Comparison of ENCODE assay signal across 8 cellular contexts in genomic region chr5:169637085-169637855, GRCh38. TPM values are rescaled to one million over a fixed set of nuclear protein-coding genes. Genes with fewer than 3 reads are reported as not detected.
DNase-seq lines count a peak whose midpoint lies in the region; ATAC-seq, FAIRE-seq and TF ChIP-seq lines count a peak whose summit lies in the region.

Gene DOCK2, plus strand, starts transcription at chr5:169637275. Its CDS starts 52 bp downstream, at chr5:169637327.

- peak within 1 kb of the TSS; percentile 13 for H3K9ac ChIP-seq in astrocyte (ENCODE audit: low read length)

- H3K27ac ChIP-seq in astrocyte (ENCODE audit: low read depth, low read length) (no peak within 1 kb of the TSS), left lung (peak within 1 kb of the TSS; percentile 62 to 93), ovary (no peak within 1 kb of the TSS)

- peak within 1 kb of the TSS; percentile 97 for H3K4me3 Mint-ChIP-seq in T-helper 17 cell
- no peak within 1 kb of the TSS for H3K4me3 Mint-ChIP-seq in astrocyte (ENCODE audit: unreplicated experiment)

- TF ChIP-seq CTCF in astrocyte (IDR thresholded peaks at IDR 0.05; ENCODE audit: insufficient read depth, low read depth, low read length) (no peak), left lung (IDR thresholded peaks at IDR 0.05) (no peak), ovary (IDR thresholded peaks at IDR 0.05) (no peak)

- H3K27ac Mint-ChIP-seq in T-helper 17 cell, result peak within 1 kb of the TSS; percentile 95
- H3K27ac Mint-ChIP-seq in astrocyte (ENCODE audit: unreplicated experiment), result peak within 1 kb of the TSS; percentile 12

- peak within 1 kb of the TSS; percentile 80 for H3K4me2 ChIP-seq in astrocyte (ENCODE audit: low read length)

- H3K36me3 ChIP-seq in astrocyte (ENCODE audit: insufficient read depth, low read length) (no peaks in the 10 kb centered on the region), left lung (no peaks in the 10 kb centered on the region), ovary (no peaks in the 10 kb centered on the region)

- H3K36me3 Mint-ChIP-seq in T-helper 17 cell (ENCODE audit: low read depth) (peaks cover 2% of the 10 kb centered on the region), astrocyte (ENCODE audit: low read depth, unreplicated experiment) (no peaks in the 10 kb centered on the region)

- no peaks in the 10 kb centered on the region for H3K4me1 ChIP-seq in astrocyte (ENCODE audit: insufficient read depth, low read length)
- H3K4me1 ChIP-seq in left lung, result peaks cover 0 to 42% of the 10 kb centered on the region in 2 donors
- no peaks in the 10 kb centered on the region for H3K4me1 ChIP-seq in ovary (ENCODE audit: insufficient read depth)

- peak; percentile 34 to 46 (median 40) for DNase-seq in T-helper 17 cell
- no peak for DNase-seq in astrocyte (ENCODE audit: low read depth)
- DNase-seq in left lung, result peak; percentile 81 to 97
- DNase-seq in stimulated activated CD8-positive, alpha-beta memory T cell treated with anti-CD3 and anti-CD28 coated beads, Interleukin-12 subunit alpha, Interleukin-12 subunit beta, amount 100 ng/mL, for 1 hour (ENCODE audit: low read depth), result peak; percentile 46
- no peak for DNase-seq in ovary

- peaks cover 37% of the 10 kb centered on the region for H3K4me1 Mint-ChIP-seq in T-helper 17 cell
- H3K4me1 Mint-ChIP-seq in astrocyte (ENCODE audit: low read depth, unreplicated experiment), result no peaks in the 10 kb centered on the region

- H3K9me3 ChIP-seq in T-helper 17 cell (ENCODE audit: control insufficient read depth, low read length, poor library complexity, severe bottlenecking) (no peaks in the 10 kb centered on the region), astrocyte (ENCODE audit: insufficient read depth, low read depth, low read length) (peaks cover 5% of the 10 kb centered on the region), left lung (peaks cover 0 to 6% of the 10 kb centered on the region in 2 donors), ovary (peaks cover 0 to 3% of the 10 kb centered on the region in 2 donors)

- no peak for TF ChIP-seq POLR2A in ovary (IDR thresholded peaks at IDR 0.05)

- intact Hi-C loops in left lung (cut with DNase I), result no loop called here
- intact Hi-C loops in ovary (cut with DNase I), result no loop called here

- peak within 1 kb of the TSS; percentile 87 for H2AFZ ChIP-seq in astrocyte (ENCODE audit: low read depth, low read length)

- ATAC-seq in GM18868 (IDR thresholded peaks at IDR 0.05; ENCODE audit: unreplicated experiment), result peak; percentile 94
- peak; percentile 78 for ATAC-seq in HG03060 (IDR thresholded peaks at IDR 0.05; ENCODE audit: low read depth, unreplicated experiment)
- ATAC-seq in T-helper 17 cell, result peak; percentile 84
- peak; percentile 86 for ATAC-seq in left lung
- ATAC-seq in SK-N-SH treated with all-trans-retinoic acid at 6 μM for 48 hours, result no peak

- 1 to 2% (median 2%) methylated on average over 40 to 55 of the region's 55 CpGs for WGBS in ovary, 3 donors

- peak within 1 kb of the TSS; percentile 42 for H3K4me3 ChIP-seq in astrocyte (ENCODE audit: insufficient read depth, low read depth, low read length)
- H3K4me3 ChIP-seq in left lung, result peak within 1 kb of the TSS; percentile 38 to 68
- no peak within 1 kb of the TSS for H3K4me3 ChIP-seq in ovary

- no peaks in the 10 kb centered on the region for H3K27me3 ChIP-seq in astrocyte (ENCODE audit: insufficient read depth, low read length)
- peaks cover 12 to 24% of the 10 kb centered on the region in 2 donors for H3K27me3 ChIP-seq in left lung
- no peaks in the 10 kb centered on the region for H3K27me3 ChIP-seq in ovary

- no peak for TF ChIP-seq EP300 in ovary (IDR thresholded peaks at IDR 0.05)

- no peaks in the 10 kb centered on the region for H4K20me1 ChIP-seq in astrocyte (ENCODE audit: insufficient read depth, low read length)

- no peak for FAIRE-seq in astrocyte (lab: Jason Lieb, UNC)

- H3K27me3 Mint-ChIP-seq in T-helper 17 cell, result peaks cover 2% of the 10 kb centered on the region
- peaks cover 23% of the 10 kb centered on the region for H3K27me3 Mint-ChIP-seq in astrocyte (ENCODE audit: low read depth, unreplicated experiment)

- H3K9me3 Mint-ChIP-seq in astrocyte (ENCODE audit: unreplicated experiment), result peaks cover 20% of the 10 kb centered on the region

- no peaks in the 10 kb centered on the region for H3K79me2 ChIP-seq in astrocyte (ENCODE audit: insufficient read depth, low read length)

TF ChIP-seq in SK-N-SH treated with all-trans-retinoic acid at 6 μM for 48 hours, 23 proteins besides CTCF, POLR2A, EP300 and RAD21:
- no peak for TF ChIP-seq TSHZ2 (CRISPR knock-in tag; IDR thresholded peaks at IDR 0.05)
- no peak for TF ChIP-seq ZFP3 (CRISPR knock-in tag; IDR thresholded peaks at IDR 0.05)
- TF ChIP-seq CSDC2 (CRISPR knock-in tag; IDR thresholded peaks at IDR 0.05), result no peak
- TF ChIP-seq PATZ1 (CRISPR knock-in tag; IDR thresholded peaks at IDR 0.05; ENCODE audit: borderline replicate concordance), result no peak
- TF ChIP-seq PPARA (CRISPR knock-in tag; IDR thresholded peaks at IDR 0.05; ENCODE audit: borderline replicate concordance), result no peak
- no peak for TF ChIP-seq OSR1 (CRISPR knock-in tag; IDR thresholded peaks at IDR 0.05)
- no peak for TF ChIP-seq ZNF565 (CRISPR knock-in tag; conservative IDR thresholded peaks at IDR 0.05; ENCODE audit: low read depth)
TF ChIP-seq in SK-N-SH treated with all-trans-retinoic acid at 6 μM for 48 hours: peak in this region for 0.

RNA-seq across cellular contexts. Expression of gene DOCK2, which starts in this region (rescaled TPM):
- total RNA-seq in T-helper 17 cell (100 to 1,000 TPM; 249 to 284 TPM), astrocyte (0.43 and 0.66 TPM in 2 replicates), left lung (100 to 1,000 TPM in 1 of 2 donors, 10 to 100 TPM in 1; 30.3 to 101 TPM), ovary (10 to 100 TPM in 1 of 7 donors, 1 to 10 TPM in 6; 4.2 to 10.2 (median 5.4) TPM)
- 1 to 10 TPM; 1.3 to 8.1 TPM for polyA plus RNA-seq in ovary

Comparison
In these comparisons a context has a peak if more than half of its experiments do, and no peak if none do; other contexts are left out.
1. DNase-seq: peak in T-helper 17 cell (3 of 3), left lung (2 of 2) and stimulated activated CD8-positive, alpha-beta memory T cell treated with anti-CD3 and anti-CD28 coated beads, Interleukin-12 subunit alpha, Interleukin-12 subunit beta, amount 100 ng/mL, for 1 hour (single experiment); none in astrocyte (single experiment) and ovary (0 of 5).
2. H3K27ac ChIP-seq: peak in left lung (2 of 2); none in astrocyte (single experiment) and ovary (0 of 2).